20 cellular contexts compared by ENCODE assay signal in genomic region chr9:136690104-136690840, GRCh38. TPM values are rescaled to one million over a fixed set of nuclear protein-coding genes. Genes with fewer than 3 reads are reported as not detected.
DNase-seq lines count a peak whose midpoint lies in the region; ATAC-seq and TF ChIP-seq lines count a peak whose summit lies in the region.
"Had no signal": no experiment of that assay in that cellular context is flagged by ENCODE, and none has a peak within 500 bp of the region (broad histone marks: within the 10 kb centered on the region; RNA-seq: fewer than 3 reads in every experiment).

No MANE protein-coding gene starts in this region.

- peak overlapping the region; percentile 96 for H2AK5ac ChIP-seq in neuronal stem cell (ENCODE audit: low read depth, low read length)

- H3K27ac ChIP-seq in BLaER1 (peak overlapping the region; percentile 21), heart left ventricle (peak overlapping the region; percentile 58 to 96 (median 88)), neuronal stem cell (replicated peaks; ENCODE audit: low read length) (no peak overlapping the region)
- H3K27ac ChIP-seq: PC-9, SK-N-MC had no signal

- H3K14ac ChIP-seq in neuronal stem cell (ENCODE audit: low read length): no peak overlapping the region

- no peak overlapping the region for H4K8ac ChIP-seq in neuronal stem cell (ENCODE audit: low read depth, low read length)

- no peak overlapping the region for H3K4ac ChIP-seq in neuronal stem cell (ENCODE audit: low read length)

- peak overlapping the region; percentile 25 for H3K23ac ChIP-seq in neuronal stem cell (ENCODE audit: low read depth, low read length, poor library complexity)

- no peak for TF ChIP-seq CTCF in heart left ventricle (IDR thresholded peaks at IDR 0.05)

- H3K4me2 ChIP-seq in BLaER1: peak overlapping the region; percentile 72
- H3K4me2 ChIP-seq in neuronal stem cell (ENCODE audit: insufficient read depth, low read length, poor library complexity, severe bottlenecking): no peak overlapping the region
- H3K4me2 ChIP-seq: PC-9 had no signal

- ATAC-seq in heart left ventricle (peak; percentile 30 to 67 (median 52)), GM19463 (IDR thresholded peaks at IDR 0.05; ENCODE audit: unreplicated experiment) (no peak), GM18511 (IDR thresholded peaks at IDR 0.05; ENCODE audit: unreplicated experiment) (no peak)
- ATAC-seq: activated T-helper 17 cell treated with anti-CD3 and anti-CD28 coated beads, Interleukin-2, amount 50 U/mL, for 72 hours; naive thymus-derived CD8-positive, alpha-beta T cell had no signal

- H3K9ac ChIP-seq in BLaER1 (peak overlapping the region; percentile 53), neuronal stem cell (ENCODE audit: low read depth, low read length, poor library complexity) (no peak overlapping the region)

- H3K36me3 ChIP-seq in BLaER1: no peaks in the 10 kb centered on the region
- no peaks in the 10 kb centered on the region for H3K36me3 ChIP-seq in heart left ventricle
- H3K36me3 ChIP-seq in neuronal stem cell (replicated peaks in 1 of 2; ENCODE audit: control insufficient read depth in 2 of 2, insufficient read depth in 2 of 2, low read length in 2 of 2): no peaks in the 10 kb centered on the region

- intact Hi-C loops in heart left ventricle (cut with DNase I) (loop anchor here in 8 of 10 donors (5.0 to 10.0 kb wide), 4 partner anchors 48 to 208 kb away; partner anchors contain the start of gene SEC16A (in 3 of the 8)), posterior vena cava (cut with DNase I) (no loop called here)

- peak overlapping the region; percentile 58 for H2BK12ac ChIP-seq in neuronal stem cell (ENCODE audit: low read length)

- H4K91ac ChIP-seq in neuronal stem cell (ENCODE audit: low read depth, low read length, poor library complexity): no peak overlapping the region

- H3K27me3 ChIP-seq in BLaER1 (no peaks in the 10 kb centered on the region), heart left ventricle (no peaks in the 10 kb centered on the region), neuronal stem cell (ENCODE audit: control insufficient read depth in 3 of 3, insufficient read depth in 3 of 3, low read depth in 1 of 3, low read length in 3 of 3) (peaks cover 8 to 78% (median 37%) of the 10 kb centered on the region in 3 experiments)

- H2BK120ac ChIP-seq in neuronal stem cell (ENCODE audit: low read depth, low read length): no peak overlapping the region

- peak; percentile 45 for DNase-seq in NCI-H69 (lab: John Stamatoyannopoulos, UW)
- DNase-seq in heart left ventricle: peak; percentile 76 to 92 (median 83)
- no peak for DNase-seq in neuronal stem cell (ENCODE audit: low spot score)
- no peak for DNase-seq in LoVo (ENCODE audit: low spot score)
- DNase-seq in posterior vena cava (ENCODE audit: low spot score): no peak
- DNase-seq: dermis blood vessel endothelial cell; GOT3; naive thymus-derived CD8-positive, alpha-beta T cell; NCI-H2081 treated with DMSO at 0.1 percent for 48 hours; PC-9; posterior cingulate gyrus; stimulated activated CD4-positive, alpha-beta T cell treated with anti-CD3 and anti-CD28 coated beads, Interleukin-12 subunit alpha, Interleukin-12 subunit beta, amount 100 ng/mL, for 4 hours; T-helper 9 cell had no signal

- H3K9me3 ChIP-seq in BLaER1 (no peaks in the 10 kb centered on the region), heart left ventricle (no peaks in the 10 kb centered on the region), neuronal stem cell (replicated peaks in 1 of 2; ENCODE audit: control insufficient read depth in 2 of 2, insufficient read depth in 1 of 2, low read depth in 1 of 2, low read length in 2 of 2) (no peaks in the 10 kb centered on the region)

- no peak overlapping the region for H3K4me3 ChIP-seq in BLaER1
- no peak overlapping the region for H3K4me3 ChIP-seq in heart left ventricle
- H3K4me3 ChIP-seq in neuronal stem cell (ENCODE audit: low read length in 2 of 2): no peak overlapping the region
- H3K4me3 ChIP-seq: PC-9, SK-N-MC had no signal

- WGBS in heart left ventricle, 4 donors: 40 to 48% (median 44%) methylated on average over 19 to 26 of the region's 26 CpGs
- no CpG with 5 or more reads among the region's 26 CpGs for WGBS in neuronal stem cell (ENCODE audit: extremely low coverage in 2 of 2, insufficient read length in 2 of 2, insufficient replicate concordance in 1 of 2), 2 donors

- no peak overlapping the region for H2AFZ ChIP-seq in neuronal stem cell (ENCODE audit: low read length)
- H2AFZ ChIP-seq: PC-9 had no signal

- peak overlapping the region; percentile 76 for H3K18ac ChIP-seq in neuronal stem cell (ENCODE audit: low read length)

- peak overlapping the region; percentile 78 for H2BK15ac ChIP-seq in neuronal stem cell (ENCODE audit: low read length)

- no peak for TF ChIP-seq POLR2A in heart left ventricle (IDR thresholded peaks at IDR 0.05)

- H3K4me1 ChIP-seq in BLaER1 (peaks cover 72% of the 10 kb centered on the region), heart left ventricle (peaks cover 9 to 84% (median 48%) of the 10 kb centered on the region in 12 donors), neuronal stem cell (ENCODE audit: control insufficient read depth in 2 of 2, insufficient read depth in 1 of 2, low read depth in 1 of 2, low read length in 2 of 2) (peaks cover 15 to 19% of the 10 kb centered on the region in 2 donors)

- H2BK5ac ChIP-seq in neuronal stem cell (ENCODE audit: low read length): peak overlapping the region; percentile 13

- H4K20me1 ChIP-seq in BLaER1: peaks cover 13% of the 10 kb centered on the region

- H3K79me1 ChIP-seq in neuronal stem cell (ENCODE audit: low read depth, low read length): peaks cover 3% of the 10 kb centered on the region

RNA-seq across cellular contexts. Expression of gene AGPAT2, which starts 3.0 kb away (rescaled TPM):
- 10 to 100 TPM; 52.4 to 90.7 (median 62.5) TPM for total RNA-seq in heart left ventricle
- 100 to 1,000 TPM in 1 of 2 donors, 10 to 100 TPM in 1; 88.8 to 122 TPM for polyA plus RNA-seq in heart left ventricle
- 3.7 TPM for polyA plus RNA-seq in neuronal stem cell (2013, experiment 1 of 2)
- polyA plus RNA-seq in neuronal stem cell (2013, experiment 2 of 2): 3.5 TPM
- total RNA-seq in posterior vena cava: 10 to 100 TPM; 27.1 to 28.8 TPM

RNA-seq across cellular contexts. Expression of gene DIPK1B, which starts 22.1 kb away (rescaled TPM):
- total RNA-seq in heart left ventricle (10 to 100 TPM; 14.4 to 46.3 (median 19.8) TPM), posterior vena cava (1 to 10 TPM; 7.1 to 8.3 TPM)
- 10 to 100 TPM; 18.1 to 24.4 TPM for polyA plus RNA-seq in heart left ventricle
- polyA plus RNA-seq in neuronal stem cell (2013, experiment 1 of 2): 40.0 TPM
- 39.1 TPM for polyA plus RNA-seq in neuronal stem cell (2013, experiment 2 of 2)
- total RNA-seq: activated T-helper 17 cell treated with anti-CD3 and anti-CD28 coated beads, Interleukin-2, amount 50 U/mL, for 72 hours; bronchial epithelial cell had no signal

RNA-seq across cellular contexts. Expression of gene EGFL7, which starts 27.6 kb away (rescaled TPM):
- total RNA-seq in heart left ventricle: 100 to 1,000 TPM in 2 of 9 donors, 10 to 100 TPM in 7; 56.4 to 142 (median 94.0) TPM
- 100 to 1,000 TPM; 103 to 137 TPM for polyA plus RNA-seq in heart left ventricle
- 33.1 TPM for polyA plus RNA-seq in neuronal stem cell (2013, experiment 1 of 2)
- polyA plus RNA-seq in neuronal stem cell (2013, experiment 2 of 2): 32.0 TPM
- 100 to 1,000 TPM in 1 of 2 donors, 10 to 100 TPM in 1; 91.4 to 118 TPM for total RNA-seq in posterior vena cava

RNA-seq across cellular contexts. Expression of gene LCN10, which starts 52.5 kb away (rescaled TPM):
- total RNA-seq in heart left ventricle (10 to 100 TPM in 5 of 9 donors, 1 to 10 TPM in 2, under 1 TPM in 2; 0.50 to 21.5 (median 10.1) TPM), posterior vena cava (10 to 100 TPM in 1 of 2 donors, 1 to 10 TPM in 1; 9.2 to 10.0 TPM)
- 10 to 100 TPM; 15.7 to 40.7 TPM for polyA plus RNA-seq in heart left ventricle
- 0.10 TPM for polyA plus RNA-seq in neuronal stem cell (2013, experiment 1 of 2)
- polyA plus RNA-seq in neuronal stem cell (2013, experiment 2 of 2): 0.12 TPM
- total RNA-seq: bronchial epithelial cell, dermis blood vessel endothelial cell had no signal
- polyA plus RNA-seq: CD14-positive monocyte had no signal

RNA-seq across cellular contexts. Expression of gene LCN6, which starts 58.1 kb away (rescaled TPM):
- total RNA-seq in heart left ventricle: 10 to 100 TPM in 5 of 9 donors, 1 to 10 TPM in 3, under 1 TPM in 1; 0.81 to 58.7 (median 15.8) TPM
- 100 to 1,000 TPM in 1 of 2 donors, 10 to 100 TPM in 1; 46.1 to 101 TPM for polyA plus RNA-seq in heart left ventricle
- polyA plus RNA-seq in neuronal stem cell (2013, experiment 1 of 2): not detected
- not detected for polyA plus RNA-seq in neuronal stem cell (2013, experiment 2 of 2)
- 10 to 100 TPM; 22.8 to 36.9 TPM for total RNA-seq in posterior vena cava
- total RNA-seq: activated T-helper 17 cell treated with anti-CD3 and anti-CD28 coated beads, Interleukin-2, amount 50 U/mL, for 72 hours; bronchial epithelial cell; naive thymus-derived CD8-positive, alpha-beta T cell; PC-9 had no signal
- polyA plus RNA-seq: CD14-positive monocyte; naive thymus-derived CD8-positive, alpha-beta T cell had no signal

Comparison
In these comparisons a context has a peak if more than half of its experiments do, and no peak if none do; other contexts are left out.
1. DNase-seq: peak in NCI-H69 (single experiment) and heart left ventricle (5 of 5); none in neuronal stem cell (single experiment), LoVo (single experiment) and posterior vena cava (single experiment).
2. ATAC-seq: peak in heart left ventricle (4 of 4); none in GM19463 (single experiment) and GM18511 (single experiment).
3. intact Hi-C loops: an anchor here in heart left ventricle (5.0 to 10.0 kb wide); none called in posterior vena cava.